ENCODE assay signal across 8 cellular contexts in genomic region chr12:71664411-71665108, GRCh38. TPM values are rescaled to one million over a fixed set of nuclear protein-coding genes. Genes with fewer than 3 reads are reported as not detected.
DNase-seq lines count a peak whose midpoint lies in the region; ATAC-seq and TF ChIP-seq lines count a peak whose summit lies in the region.

No MANE protein-coding gene starts in this region.

- no peak for TF ChIP-seq CTCF in DOHH2 (IDR thresholded peaks at IDR 0.05; ENCODE audit: low read depth, low read length, poor library complexity, severe bottlenecking)
- TF ChIP-seq CTCF in LNCaP clone FGC (IDR thresholded peaks at IDR 0.05; ENCODE audit: control insufficient read depth, extremely low read depth, insufficient read depth) = no peak
- TF ChIP-seq CTCF in cardiac fibroblast (IDR thresholded peaks at IDR 0.05; ENCODE audit: low read depth, low read length) = no peak
- TF ChIP-seq CTCF in vagina (IDR thresholded peaks at IDR 0.05) = no peak

- H3K4me3 ChIP-seq in DOHH2 (ENCODE audit: low read length) (peak overlapping the region; percentile 99), LNCaP clone FGC (ENCODE audit: low read depth, low read length) (peak overlapping the region; percentile 96), cardiac fibroblast (replicated peaks in 1 of 2; ENCODE audit: low read depth in 2 of 2, low read length in 2 of 2) (peak overlapping the region; percentile 86 to 95), vagina (peak overlapping the region; percentile 82 to 96)

- H3K27me3 ChIP-seq in DOHH2 (ENCODE audit: control insufficient read depth, low read length) (no peaks in the 10 kb centered on the region), vagina (no peaks in the 10 kb centered on the region)

- H3K27ac ChIP-seq in DOHH2 (ENCODE audit: low read depth, low read length) (peak overlapping the region; percentile 91), vagina (peak overlapping the region; percentile 94)

- H3K9me3 ChIP-seq in DOHH2 (ENCODE audit: control insufficient read depth, insufficient read depth, low read length) (no peaks in the 10 kb centered on the region), vagina (no peaks in the 10 kb centered on the region)

- H3F3A ChIP-seq in DOHH2 (ENCODE audit: control insufficient read depth, insufficient read depth) = peaks cover 6% of the 10 kb centered on the region

- no peaks in the 10 kb centered on the region for H3K27me3 Mint-ChIP-seq in memory B cell

- no peaks in the 10 kb centered on the region for H3K9me2 ChIP-seq in DOHH2 (replicated peaks; ENCODE audit: control insufficient read depth, low read length)

- no peak for DNase-seq in LNCaP clone FGC (ENCODE audit: low read depth)
- DNase-seq in cardiac fibroblast (ENCODE audit: low read depth in 2 of 2) = no peak
- no peak for DNase-seq in memory B cell (ENCODE audit: low spot score in 2 of 2)
- DNase-seq in vagina (ENCODE audit: extremely low spot score in 2 of 2) = no peak
- no peak for DNase-seq in stimulated activated CD4-positive, alpha-beta T cell treated with anti-CD3 and anti-CD28 coated beads, Interleukin-2, amount 100 ng/mL, for 24 hours
- no peak for DNase-seq in germinal center (ENCODE audit: low spot score)

- H3K4me3 Mint-ChIP-seq in memory B cell = peak overlapping the region; percentile 98

- peaks cover 57% of the 10 kb centered on the region for H3K36me3 ChIP-seq in DOHH2 (ENCODE audit: control insufficient read depth, low read length)
- H3K36me3 ChIP-seq in vagina = peaks cover 0 to 5% of the 10 kb centered on the region in 2 donors

- peak overlapping the region; percentile 100 for H3K27ac Mint-ChIP-seq in memory B cell

- peak overlapping the region; percentile 93 for H3K4me2 ChIP-seq in DOHH2 (ENCODE audit: low read length)

- ATAC-seq in GM19467 (IDR thresholded peaks at IDR 0.05; ENCODE audit: unreplicated experiment) = peak; percentile 10
- ATAC-seq in memory B cell (ENCODE audit: low read depth) = peak; percentile 7

- no peak for TF ChIP-seq POLR2A in vagina (IDR thresholded peaks at IDR 0.05)

- peaks cover 71% of the 10 kb centered on the region for H3K79me2 ChIP-seq in DOHH2 (ENCODE audit: control insufficient read depth, low read length)

- peaks cover 8% of the 10 kb centered on the region for H3K36me3 Mint-ChIP-seq in memory B cell

- H3K4me1 Mint-ChIP-seq in memory B cell = peaks cover 20% of the 10 kb centered on the region

- no peaks in the 10 kb centered on the region for H3K9me3 Mint-ChIP-seq in memory B cell

- intact Hi-C loops in vagina (cut with DNase I) = loop anchor here (10.0 kb wide), 1 partner anchor 90 kb away; the partner anchor contains the start of gene RAB21

- H4K20me1 ChIP-seq in DOHH2 (ENCODE audit: control insufficient read depth, insufficient read depth, low read depth, low read length) = peaks cover 14% of the 10 kb centered on the region

- peaks cover 29% of the 10 kb centered on the region for H3K4me1 ChIP-seq in DOHH2 (ENCODE audit: control insufficient read depth, low read length)
- peaks cover 40% of the 10 kb centered on the region for H3K4me1 ChIP-seq in vagina

RNA-seq across cellular contexts. Expression of gene THAP2, which starts 0.5 kb away (rescaled TPM):
- total RNA-seq in vagina = 4.7 TPM

RNA-seq across cellular contexts. Expression of gene ZFC3H1, which starts 0.9 kb away (rescaled TPM):
- 121 TPM for total RNA-seq in vagina

RNA-seq across cellular contexts. Expression of gene TMEM19, which starts 21.3 kb away (rescaled TPM):
- total RNA-seq in vagina = 19.6 TPM
